In genomic region chr3:142444343-142444742, GRCh38 we compare ENCODE assay signal across 1 cellular context.
TF ChIP-seq lines count a peak whose summit lies in the region.

No MANE protein-coding gene starts in this region.

TF ChIP-seq in H1, 55 proteins besides CTCF, POLR2A, EP300 and RAD21:
- TF ChIP-seq CBX8 (IDR thresholded peaks at IDR 0.05; ENCODE audit: borderline replicate concordance, low read depth, low read length) (no peak), CEBPB (IDR thresholded peaks at IDR 0.05; ENCODE audit: low read depth, low read length) (peak; percentile 53; the same call in 1 of the 2 replicates)
